ENCODE assay signal across 29 cellular contexts in genomic region chr10:97981816-97982215, GRCh38. TPM values are rescaled to one million over a fixed set of nuclear protein-coding genes. Genes with fewer than 3 reads are reported as not detected.
"Had no signal": no experiment of that assay in that cellular context is flagged by ENCODE, and none has a peak within 500 bp of the region (broad histone marks: within the 10 kb centered on the region; RNA-seq: fewer than 3 reads in every experiment).

No MANE protein-coding gene starts in this region.

- DNase-seq: naive thymus-derived CD4-positive, alpha-beta T cell; occipital lobe; ovary; posterior cingulate gyrus; psoas muscle; right cardiac atrium; right lobe of liver; sigmoid colon; small intestine; stimulated activated CD4-positive, alpha-beta T cell treated with anti-CD3 and anti-CD28 coated beads, Interleukin-15, amount 100 ng/mL, for 24 hours; stimulated activated CD4-positive, alpha-beta T cell treated with anti-CD3 and anti-CD28 coated beads, Interleukin-2, amount 100 ng/mL, for 24 hours; stimulated activated CD4-positive, alpha-beta T cell treated with anti-CD3 and anti-CD28 coated beads, Interleukin-2, amount 100 ng/mL, for 48 hours; stimulated activated CD4-positive, alpha-beta T cell treated with anti-CD3 and anti-CD28 coated beads, Interleukin-4, amount 100 ng/mL, for 24 hours; stimulated activated naive CD4-positive, alpha-beta T cell; substantia nigra; testis; tibial artery; transverse colon; upper lobe of right lung; uterus had no signal

- H3K9me3 Mint-ChIP-seq: naive thymus-derived CD4-positive, alpha-beta T cell; nephron; neural progenitor cell; stimulated activated memory B cell treated with anti-CD40 and anti-IgM and Interleukin-4, amounts not matched to agents 10 μg/mL and 1 μg/mL and 100 μg/mL, for 72 hours; stimulated activated naive CD8-positive, alpha-beta T cell treated with anti-CD3 and anti-CD28 coated beads, Interleukin-15, Interleukin-2, amounts not matched to agents 100 ng/mL and 50 ng/mL, for 24 hours; type B pancreatic cell had no signal

- H3K36me3 Mint-ChIP-seq: naive thymus-derived CD4-positive, alpha-beta T cell; neural progenitor cell; stimulated activated memory B cell treated with anti-CD40 and anti-IgM and Interleukin-4, amounts not matched to agents 10 μg/mL and 1 μg/mL and 100 μg/mL, for 72 hours; type B pancreatic cell had no signal

- H3K9me3 ChIP-seq: ovary, psoas muscle, right lobe of liver, sigmoid colon, suprapubic skin, testis, tibial artery, transverse colon, upper lobe of right lung, uterus had no signal

- H3K27ac Mint-ChIP-seq: naive thymus-derived CD4-positive, alpha-beta T cell; nephron; neural progenitor cell; progenitor cell of endocrine pancreas; stimulated activated memory B cell treated with anti-CD40 and anti-IgM and Interleukin-4, amounts not matched to agents 10 μg/mL and 1 μg/mL and 100 μg/mL, for 72 hours; stimulated activated naive CD8-positive, alpha-beta T cell treated with anti-CD3 and anti-CD28 coated beads, Interleukin-15, Interleukin-2, amounts not matched to agents 100 ng/mL and 50 ng/mL, for 24 hours; type B pancreatic cell had no signal

- H3K4me1 ChIP-seq: neural progenitor cell, parathyroid adenoma, psoas muscle, right lobe of liver, sigmoid colon, suprapubic skin, testis, tibial artery, transverse colon, upper lobe of right lung, uterus had no signal

- H3K4me2 ChIP-seq: neural progenitor cell had no signal

- H3K27me3 ChIP-seq: ovary, right lobe of liver, testis, uterus had no signal

- H3K9ac ChIP-seq: neural progenitor cell, parathyroid adenoma had no signal

- H3K4me3 ChIP-seq: neural progenitor cell, ovary, psoas muscle, right lobe of liver, sigmoid colon, suprapubic skin, testis, tibial artery, transverse colon, upper lobe of right lung, uterus had no signal

- H3K36me3 ChIP-seq: neural progenitor cell, ovary, right lobe of liver, sigmoid colon, suprapubic skin, tibial artery, transverse colon, upper lobe of right lung, uterus had no signal

- H3K4me1 Mint-ChIP-seq: nephron; neural progenitor cell; stimulated activated memory B cell treated with anti-CD40 and anti-IgM and Interleukin-4, amounts not matched to agents 10 μg/mL and 1 μg/mL and 100 μg/mL, for 72 hours had no signal

- H3K27ac ChIP-seq: neural progenitor cell, ovary, parathyroid adenoma, psoas muscle, right lobe of liver, sigmoid colon, suprapubic skin, testis, tibial artery, transverse colon, upper lobe of right lung, uterus had no signal

- H3K79me2 ChIP-seq: parathyroid adenoma had no signal

- ATAC-seq: naive thymus-derived CD4-positive, alpha-beta T cell; psoas muscle; right cardiac atrium; right lobe of liver; stimulated activated memory B cell treated with anti-CD40 and anti-IgM and Interleukin-4, amounts not matched to agents 10 μg/mL and 1 μg/mL and 100 μg/mL, for 72 hours; upper lobe of right lung had no signal

- H3K4me3 Mint-ChIP-seq: naive thymus-derived CD4-positive, alpha-beta T cell; nephron; neural progenitor cell; stimulated activated memory B cell treated with anti-CD40 and anti-IgM and Interleukin-4, amounts not matched to agents 10 μg/mL and 1 μg/mL and 100 μg/mL, for 72 hours; stimulated activated naive CD8-positive, alpha-beta T cell treated with anti-CD3 and anti-CD28 coated beads, Interleukin-15, Interleukin-2, amounts not matched to agents 100 ng/mL and 50 ng/mL, for 24 hours; type B pancreatic cell had no signal

- H2AFZ ChIP-seq: neural progenitor cell, parathyroid adenoma had no signal

RNA-seq across cellular contexts. Expression of gene CRTAC1, which starts 48.6 kb away (rescaled TPM):
- total RNA-seq: naive thymus-derived CD4-positive, alpha-beta T cell; osteoblast had no signal
